Comparison of ENCODE assay signal across 1 cellular context in genomic region chr12:57008113-57008687, GRCh38.
A peak's percentile ranks its signal among the peaks of the same experiment; 100 is the strongest.
TF ChIP-seq lines count a peak whose summit lies in the region.

No MANE protein-coding gene starts in this region.

TF ChIP-seq in K562, 482 proteins besides CTCF, POLR2A, EP300 and RAD21:
- TF ChIP-seq ZNF707 (CRISPR knock-in tag; conservative IDR thresholded peaks at IDR 0.05) (no peak), JUND (IDR thresholded peaks at IDR 0.05; ENCODE audit: borderline replicate concordance, low read depth, low read length) (peak; percentile 41; the same call in 1 of the 2 replicates), JUND (tag; IDR thresholded peaks at IDR 0.05; ENCODE audit: borderline replicate concordance, low read depth, low read length) (no peak; the same call in 2 of the 3 replicates), C11orf30 (IDR thresholded peaks at IDR 0.05; ENCODE audit: low read depth) (no peak), ZNF384 (IDR thresholded peaks at IDR 0.05; ENCODE audit: low read depth, low read length) (peak; percentile 49; the same call in 1 of the 2 replicates), NR2C2 (CRISPR knock-in tag; IDR thresholded peaks at IDR 0.05) (no peak), NR2C2 (tag; IDR thresholded peaks at IDR 0.05) (peak; percentile 47; the same call in 1 of the 2 replicates), ZNF589 (CRISPR knock-in tag; IDR thresholded peaks at IDR 0.05; ENCODE audit: low read depth) (0 out of 2 replicates have a peak, but pooled peaks have one; percentile 0), SMC3 (conservative IDR thresholded peaks at IDR 0.05; ENCODE audit: insufficient read depth, low read depth, low read length) (peak; percentile 72), KDM4B (IDR thresholded peaks at IDR 0.05; ENCODE audit: borderline replicate concordance in 2 of 2, low read depth in 1 of 2) (no peak), SRSF3 (IDR thresholded peaks at IDR 0.05; ENCODE audit: insufficient read depth, low read length) (no peak), ARID2 (IDR thresholded peaks at IDR 0.05) (0 out of 2 replicates have a peak, but pooled peaks have one; percentile 12), TOE1 (IDR thresholded peaks at IDR 0.05; ENCODE audit: borderline replicate concordance) (0 out of 2 replicates have a peak, but pooled peaks have one; percentile 21), TOE1 (CRISPR knock-in tag; IDR thresholded peaks at IDR 0.05; ENCODE audit: borderline replicate concordance, low read depth) (no peak), MAFK (IDR thresholded peaks at IDR 0.05; ENCODE audit: low read length) (0 out of 2 replicates have a peak, but pooled peaks have one; percentile 9)
- TF ChIP-seq, protein P1, sequence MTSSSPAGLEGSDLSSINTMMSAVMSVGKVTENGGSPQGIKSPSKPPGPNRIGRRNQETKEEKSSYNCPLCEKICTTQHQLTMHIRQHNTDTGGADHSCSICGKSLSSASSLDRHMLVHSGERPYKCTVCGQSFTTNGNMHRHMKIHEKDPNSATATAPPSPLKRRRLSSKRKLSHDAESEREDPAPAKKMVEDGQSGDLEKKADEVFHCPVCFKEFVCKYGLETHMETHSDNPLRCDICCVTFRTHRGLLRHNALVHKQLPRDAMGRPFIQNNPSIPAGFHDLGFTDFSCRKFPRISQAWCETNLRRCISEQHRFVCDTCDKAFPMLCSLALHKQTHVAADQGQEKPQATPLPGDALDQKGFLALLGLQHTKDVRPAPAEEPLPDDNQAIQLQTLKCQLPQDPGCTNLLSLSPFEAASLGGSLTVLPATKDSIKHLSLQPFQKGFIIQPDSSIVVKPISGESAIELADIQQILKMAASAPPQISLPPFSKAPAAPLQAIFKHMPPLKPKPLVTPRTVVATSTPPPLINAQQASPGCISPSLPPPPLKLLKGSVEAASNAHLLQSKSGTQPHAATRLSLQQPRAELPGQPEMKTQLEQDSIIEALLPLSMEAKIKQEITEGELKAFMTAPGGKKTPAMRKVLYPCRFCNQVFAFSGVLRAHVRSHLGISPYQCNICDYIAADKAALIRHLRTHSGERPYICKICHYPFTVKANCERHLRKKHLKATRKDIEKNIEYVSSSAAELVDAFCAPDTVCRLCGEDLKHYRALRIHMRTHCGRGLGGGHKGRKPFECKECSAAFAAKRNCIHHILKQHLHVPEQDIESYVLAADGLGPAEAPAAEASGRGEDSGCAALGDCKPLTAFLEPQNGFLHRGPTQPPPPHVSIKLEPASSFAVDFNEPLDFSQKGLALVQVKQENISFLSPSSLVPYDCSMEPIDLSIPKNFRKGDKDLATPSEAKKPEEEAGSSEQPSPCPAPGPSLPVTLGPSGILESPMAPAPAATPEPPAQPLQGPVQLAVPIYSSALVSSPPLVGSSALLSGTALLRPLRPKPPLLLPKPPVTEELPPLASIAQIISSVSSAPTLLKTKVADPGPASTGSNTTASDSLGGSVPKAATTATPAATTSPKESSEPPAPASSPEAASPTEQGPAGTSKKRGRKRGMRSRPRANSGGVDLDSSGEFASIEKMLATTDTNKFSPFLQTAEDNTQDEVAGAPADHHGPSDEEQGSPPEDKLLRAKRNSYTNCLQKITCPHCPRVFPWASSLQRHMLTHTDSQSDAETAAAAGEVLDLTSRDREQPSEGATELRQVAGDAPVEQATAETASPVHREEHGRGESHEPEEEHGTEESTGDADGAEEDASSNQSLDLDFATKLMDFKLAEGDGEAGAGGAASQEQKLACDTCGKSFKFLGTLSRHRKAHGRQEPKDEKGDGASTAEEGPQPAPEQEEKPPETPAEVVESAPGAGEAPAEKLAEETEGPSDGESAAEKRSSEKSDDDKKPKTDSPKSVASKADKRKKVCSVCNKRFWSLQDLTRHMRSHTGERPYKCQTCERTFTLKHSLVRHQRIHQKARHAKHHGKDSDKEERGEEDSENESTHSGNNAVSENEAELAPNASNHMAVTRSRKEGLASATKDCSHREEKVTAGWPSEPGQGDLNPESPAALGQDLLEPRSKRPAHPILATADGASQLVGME (CRISPR knock-in tag; IDR thresholded peaks at IDR 0.05): no peak
- TF ChIP-seq, protein P2, sequence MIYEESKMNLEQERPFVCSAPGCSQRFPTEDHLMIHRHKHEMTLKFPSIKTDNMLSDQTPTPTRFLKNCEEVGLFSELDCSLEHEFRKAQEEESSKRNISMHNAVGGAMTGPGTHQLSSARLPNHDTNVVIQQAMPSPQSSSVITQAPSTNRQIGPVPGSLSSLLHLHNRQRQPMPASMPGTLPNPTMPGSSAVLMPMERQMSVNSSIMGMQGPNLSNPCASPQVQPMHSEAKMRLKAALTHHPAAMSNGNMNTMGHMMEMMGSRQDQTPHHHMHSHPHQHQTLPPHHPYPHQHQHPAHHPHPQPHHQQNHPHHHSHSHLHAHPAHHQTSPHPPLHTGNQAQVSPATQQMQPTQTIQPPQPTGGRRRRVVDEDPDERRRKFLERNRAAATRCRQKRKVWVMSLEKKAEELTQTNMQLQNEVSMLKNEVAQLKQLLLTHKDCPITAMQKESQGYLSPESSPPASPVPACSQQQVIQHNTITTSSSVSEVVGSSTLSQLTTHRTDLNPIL (CRISPR knock-in tag; IDR thresholded peaks at IDR 0.05): no peak
- TF ChIP-seq, protein P3, sequence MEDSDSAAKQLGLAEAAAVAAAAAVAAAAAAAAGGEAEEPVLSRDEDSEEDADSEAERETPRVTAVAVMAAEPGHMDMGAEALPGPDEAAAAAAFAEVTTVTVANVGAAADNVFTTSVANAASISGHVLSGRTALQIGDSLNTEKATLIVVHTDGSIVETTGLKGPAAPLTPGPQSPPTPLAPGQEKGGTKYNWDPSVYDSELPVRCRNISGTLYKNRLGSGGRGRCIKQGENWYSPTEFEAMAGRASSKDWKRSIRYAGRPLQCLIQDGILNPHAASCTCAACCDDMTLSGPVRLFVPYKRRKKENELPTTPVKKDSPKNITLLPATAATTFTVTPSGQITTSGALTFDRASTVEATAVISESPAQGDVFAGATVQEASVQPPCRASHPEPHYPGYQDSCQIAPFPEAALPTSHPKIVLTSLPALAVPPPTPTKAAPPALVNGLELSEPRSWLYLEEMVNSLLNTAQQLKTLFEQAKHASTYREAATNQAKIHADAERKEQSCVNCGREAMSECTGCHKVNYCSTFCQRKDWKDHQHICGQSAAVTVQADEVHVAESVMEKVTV (CRISPR knock-in tag; IDR thresholded peaks at IDR 0.05): peak; percentile 72
